In genomic region chr19:35239597-35239996, GRCh38 we compare ENCODE assay signal across 14 cellular contexts. TPM values are rescaled to one million over a fixed set of nuclear protein-coding genes. Genes with fewer than 3 reads are reported as not detected.
"Had no signal": no experiment of that assay in that cellular context is flagged by ENCODE, and none has a peak within 500 bp of the region (broad histone marks: within the 10 kb centered on the region; RNA-seq: fewer than 3 reads in every experiment).

No MANE protein-coding gene starts in this region.

RNA-seq across cellular contexts. Expression of gene FAM187B, which starts 11.1 kb away (rescaled TPM):
- total RNA-seq: cerebellum, colonic mucosa, dermis microvascular lymphatic vessel endothelial cell, hepatocyte, kidney epithelial cell, left colon, left ventricle myocardium superior, ovary, posterior vena cava, right atrium auricular region, sigmoid colon, temporal lobe, ureter had no signal
- polyA plus RNA-seq: hepatocyte, sigmoid colon had no signal

RNA-seq across cellular contexts. Expression of gene HAMP, which starts 42.7 kb away (rescaled TPM):
- total RNA-seq: cerebellum, colonic mucosa, kidney epithelial cell, left colon, left ventricle myocardium superior, posterior vena cava, temporal lobe had no signal

RNA-seq across cellular contexts. Expression of gene MAG, which starts 52.4 kb away (rescaled TPM):
- total RNA-seq: colonic mucosa, dermis microvascular lymphatic vessel endothelial cell, hepatocyte, left colon, left ventricle myocardium superior, posterior vena cava, right atrium auricular region, ureter had no signal
- polyA plus RNA-seq: esophagus had no signal
